ENCODE assay signal across 1 cellular context in the genomic region with DNA sequence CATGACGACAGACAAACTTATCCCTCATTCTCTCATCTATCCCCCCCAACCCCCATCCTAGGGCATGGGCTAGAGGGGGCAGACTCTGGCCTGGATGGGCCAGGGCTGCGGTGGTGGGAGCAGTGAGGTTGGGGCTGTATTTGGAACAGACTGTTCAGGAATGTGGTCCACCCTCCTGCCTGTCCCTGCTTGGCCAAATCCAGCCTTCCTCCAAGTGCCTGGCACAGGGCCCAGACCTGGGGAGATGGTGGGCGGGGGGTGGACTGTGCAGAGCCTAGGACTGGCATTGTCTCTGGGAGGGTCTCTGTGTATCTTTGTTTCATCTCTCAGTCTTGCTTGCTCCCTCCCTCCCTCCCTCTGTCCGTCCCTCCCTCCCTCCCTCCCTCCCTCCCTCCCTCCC.
TF ChIP-seq lines count a peak whose summit lies in the region.

No MANE protein-coding gene starts in this region.

TF ChIP-seq in GM23338, 12 proteins besides CTCF, POLR2A, EP300 and RAD21 (continued from another document):
- TF ChIP-seq, protein P1, sequence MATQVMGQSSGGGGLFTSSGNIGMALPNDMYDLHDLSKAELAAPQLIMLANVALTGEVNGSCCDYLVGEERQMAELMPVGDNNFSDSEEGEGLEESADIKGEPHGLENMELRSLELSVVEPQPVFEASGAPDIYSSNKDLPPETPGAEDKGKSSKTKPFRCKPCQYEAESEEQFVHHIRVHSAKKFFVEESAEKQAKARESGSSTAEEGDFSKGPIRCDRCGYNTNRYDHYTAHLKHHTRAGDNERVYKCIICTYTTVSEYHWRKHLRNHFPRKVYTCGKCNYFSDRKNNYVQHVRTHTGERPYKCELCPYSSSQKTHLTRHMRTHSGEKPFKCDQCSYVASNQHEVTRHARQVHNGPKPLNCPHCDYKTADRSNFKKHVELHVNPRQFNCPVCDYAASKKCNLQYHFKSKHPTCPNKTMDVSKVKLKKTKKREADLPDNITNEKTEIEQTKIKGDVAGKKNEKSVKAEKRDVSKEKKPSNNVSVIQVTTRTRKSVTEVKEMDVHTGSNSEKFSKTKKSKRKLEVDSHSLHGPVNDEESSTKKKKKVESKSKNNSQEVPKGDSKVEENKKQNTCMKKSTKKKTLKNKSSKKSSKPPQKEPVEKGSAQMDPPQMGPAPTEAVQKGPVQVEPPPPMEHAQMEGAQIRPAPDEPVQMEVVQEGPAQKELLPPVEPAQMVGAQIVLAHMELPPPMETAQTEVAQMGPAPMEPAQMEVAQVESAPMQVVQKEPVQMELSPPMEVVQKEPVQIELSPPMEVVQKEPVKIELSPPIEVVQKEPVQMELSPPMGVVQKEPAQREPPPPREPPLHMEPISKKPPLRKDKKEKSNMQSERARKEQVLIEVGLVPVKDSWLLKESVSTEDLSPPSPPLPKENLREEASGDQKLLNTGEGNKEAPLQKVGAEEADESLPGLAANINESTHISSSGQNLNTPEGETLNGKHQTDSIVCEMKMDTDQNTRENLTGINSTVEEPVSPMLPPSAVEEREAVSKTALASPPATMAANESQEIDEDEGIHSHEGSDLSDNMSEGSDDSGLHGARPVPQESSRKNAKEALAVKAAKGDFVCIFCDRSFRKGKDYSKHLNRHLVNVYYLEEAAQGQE (IDR thresholded peaks at IDR 0.05; ENCODE audit: unreplicated experiment), result no peak
- TF ChIP-seq NANOG (IDR thresholded peaks at IDR 0.05; ENCODE audit: borderline replicate concordance) (no peak), ZNF114 (CRISPR knock-in tag; IDR thresholded peaks at IDR 0.05) (no peak), STAT1 (IDR thresholded peaks at IDR 0.05; ENCODE audit: unreplicated experiment) (no peak), CREB1 (CRISPR knock-in tag; IDR thresholded peaks at IDR 0.05; ENCODE audit: low read depth) (no peak), POLR2AphosphoS5 (IDR thresholded peaks at IDR 0.05; ENCODE audit: low read depth) (no peak), EZH2 (IDR thresholded peaks at IDR 0.05; ENCODE audit: low read depth, unreplicated experiment) (no peak), ZNF462 (CRISPR knock-in tag; IDR thresholded peaks at IDR 0.05) (no peak)
